ENCODE assay signal across 29 cellular contexts in genomic region chr12:87202189-87202588, GRCh38.
"Had no signal": no experiment of that assay in that cellular context is flagged by ENCODE, and none has a peak within 500 bp of the region (broad histone marks: within the 10 kb centered on the region; RNA-seq: fewer than 3 reads in every experiment).

No MANE protein-coding gene starts in this region.

- H3K4me1 ChIP-seq: parathyroid adenoma, psoas muscle, right lobe of liver, sigmoid colon, stomach, thyroid gland, tibial nerve, upper lobe of left lung, vagina had no signal

- H3K27me3 Mint-ChIP-seq: naive thymus-derived CD8-positive, alpha-beta T cell; natural killer cell treated with Interleukin-12 subunit alpha and Interleukin-12 subunit beta and Interleukin-15 and Interleukin-18, amount 100 ng/mL, for 72 hours; progenitor cell of endocrine pancreas; stimulated activated naive B cell treated with anti-CD40 and anti-IgM and Interleukin-4, amounts not matched to agents 10 μg/mL and 1 μg/mL and 100 μg/mL, for 72 hours; stimulated activated naive CD8-positive, alpha-beta T cell treated with anti-CD3 and anti-CD28 coated beads, Interleukin-15, Interleukin-2, amounts not matched to agents 100 ng/mL and 50 ng/mL, for 24 hours had no signal

- H3K4me1 Mint-ChIP-seq: naive thymus-derived CD8-positive, alpha-beta T cell; nephron progenitor cell; neural crest cell; stimulated activated effector memory CD8-positive, alpha-beta T cell treated with anti-CD3 and anti-CD28 coated beads, Interleukin-12 subunit alpha, Interleukin-12 subunit beta, amount 100 ng/mL, for 72 hours; stimulated activated naive B cell treated with anti-CD40 and anti-IgM and Interleukin-4, amounts not matched to agents 10 μg/mL and 1 μg/mL and 100 μg/mL, for 72 hours had no signal

- H3K36me3 Mint-ChIP-seq: naive thymus-derived CD8-positive, alpha-beta T cell; natural killer cell treated with Interleukin-12 subunit alpha and Interleukin-12 subunit beta and Interleukin-15 and Interleukin-18, amount 100 ng/mL, for 72 hours; stimulated activated effector memory CD8-positive, alpha-beta T cell treated with anti-CD3 and anti-CD28 coated beads, Interleukin-12 subunit alpha, Interleukin-12 subunit beta, amount 100 ng/mL, for 72 hours; stimulated activated naive B cell treated with anti-CD40 and anti-IgM and Interleukin-4, amounts not matched to agents 10 μg/mL and 1 μg/mL and 100 μg/mL, for 72 hours had no signal

- H3K27me3 ChIP-seq: ovary, right lobe of liver, sigmoid colon, stomach, thyroid gland, tibial nerve, upper lobe of left lung, vagina had no signal

- DNase-seq: naive thymus-derived CD8-positive, alpha-beta T cell; nephron progenitor cell; occipital lobe; ovary; posterior cingulate gyrus; psoas muscle; right lobe of liver; sigmoid colon; small intestine; stimulated activated CD4-positive, alpha-beta T cell treated with anti-CD3 and anti-CD28 coated beads, Interleukin-15, amount 100 ng/mL, for 24 hours; stimulated activated CD4-positive, alpha-beta T cell treated with anti-CD3 and anti-CD28 coated beads, Interleukin-2, amount 100 ng/mL, for 24 hours; stimulated activated CD4-positive, alpha-beta T cell treated with anti-CD3 and anti-CD28 coated beads, Interleukin-2, amount 100 ng/mL, for 48 hours; stimulated activated CD4-positive, alpha-beta T cell treated with anti-CD3 and anti-CD28 coated beads, Interleukin-4, amount 100 ng/mL, for 24 hours; stimulated activated naive B cell treated with anti-CD40 and anti-IgM and Interleukin-4, amounts not matched to agents 10 μg/mL and 1 μg/mL and 100 μg/mL, for 72 hours; stimulated activated naive CD4-positive, alpha-beta T cell treated with Interleukin-2 at 50 U/mL for 16 hours; stomach; thyroid gland; trophoblast cell; upper lobe of left lung had no signal

- H3K79me2 ChIP-seq: parathyroid adenoma had no signal

- H3K36me3 ChIP-seq: ovary, right lobe of liver, sigmoid colon, stomach, thoracic aorta, thyroid gland, tibial nerve, upper lobe of left lung, vagina had no signal

- H3K4me3 ChIP-seq: ovary, psoas muscle, right lobe of liver, sigmoid colon, stomach, thoracic aorta, thyroid gland, tibial nerve, upper lobe of left lung, vagina had no signal

- H3K4me3 Mint-ChIP-seq: naive thymus-derived CD8-positive, alpha-beta T cell; natural killer cell treated with Interleukin-12 subunit alpha and Interleukin-12 subunit beta and Interleukin-15 and Interleukin-18, amount 100 ng/mL, for 72 hours; nephron progenitor cell; neural crest cell; stimulated activated effector memory CD8-positive, alpha-beta T cell treated with anti-CD3 and anti-CD28 coated beads, Interleukin-12 subunit alpha, Interleukin-12 subunit beta, amount 100 ng/mL, for 72 hours; stimulated activated naive B cell treated with anti-CD40 and anti-IgM and Interleukin-4, amounts not matched to agents 10 μg/mL and 1 μg/mL and 100 μg/mL, for 72 hours; stimulated activated naive CD8-positive, alpha-beta T cell treated with anti-CD3 and anti-CD28 coated beads, Interleukin-15, Interleukin-2, amounts not matched to agents 100 ng/mL and 50 ng/mL, for 24 hours had no signal

- H2AFZ ChIP-seq: parathyroid adenoma had no signal

- H3K9ac ChIP-seq: parathyroid adenoma had no signal

- FAIRE-seq: small intestine, urothelium cell line had no signal

- H3K27ac Mint-ChIP-seq: naive thymus-derived CD8-positive, alpha-beta T cell; natural killer cell treated with Interleukin-12 subunit alpha and Interleukin-12 subunit beta and Interleukin-15 and Interleukin-18, amount 100 ng/mL, for 72 hours; nephron progenitor cell; progenitor cell of endocrine pancreas; stimulated activated effector memory CD8-positive, alpha-beta T cell treated with anti-CD3 and anti-CD28 coated beads, Interleukin-12 subunit alpha, Interleukin-12 subunit beta, amount 100 ng/mL, for 72 hours; stimulated activated naive B cell treated with anti-CD40 and anti-IgM and Interleukin-4, amounts not matched to agents 10 μg/mL and 1 μg/mL and 100 μg/mL, for 72 hours; stimulated activated naive CD8-positive, alpha-beta T cell treated with anti-CD3 and anti-CD28 coated beads, Interleukin-15, Interleukin-2, amounts not matched to agents 100 ng/mL and 50 ng/mL, for 24 hours had no signal

- H3K27ac ChIP-seq: ovary, parathyroid adenoma, psoas muscle, right lobe of liver, sigmoid colon, stomach, thoracic aorta, thyroid gland, tibial nerve, upper lobe of left lung, vagina had no signal

- H3K9me3 ChIP-seq: ovary, psoas muscle, right lobe of liver, thoracic aorta, thyroid gland, upper lobe of left lung, vagina had no signal

- ATAC-seq: naive thymus-derived CD8-positive, alpha-beta T cell; natural killer cell treated with Interleukin-12 subunit alpha and Interleukin-12 subunit beta and Interleukin-15 and Interleukin-18, amount 100 ng/mL, for 72 hours; psoas muscle; right lobe of liver; stimulated activated effector memory CD8-positive, alpha-beta T cell treated with anti-CD3 and anti-CD28 coated beads, Interleukin-12 subunit alpha, Interleukin-12 subunit beta, amount 100 ng/mL, for 72 hours; stimulated activated naive B cell treated with anti-CD40 and anti-IgM and Interleukin-4, amounts not matched to agents 10 μg/mL and 1 μg/mL and 100 μg/mL, for 72 hours had no signal
